ENCODE assay signal across 9 cellular contexts in the genomic region with DNA sequence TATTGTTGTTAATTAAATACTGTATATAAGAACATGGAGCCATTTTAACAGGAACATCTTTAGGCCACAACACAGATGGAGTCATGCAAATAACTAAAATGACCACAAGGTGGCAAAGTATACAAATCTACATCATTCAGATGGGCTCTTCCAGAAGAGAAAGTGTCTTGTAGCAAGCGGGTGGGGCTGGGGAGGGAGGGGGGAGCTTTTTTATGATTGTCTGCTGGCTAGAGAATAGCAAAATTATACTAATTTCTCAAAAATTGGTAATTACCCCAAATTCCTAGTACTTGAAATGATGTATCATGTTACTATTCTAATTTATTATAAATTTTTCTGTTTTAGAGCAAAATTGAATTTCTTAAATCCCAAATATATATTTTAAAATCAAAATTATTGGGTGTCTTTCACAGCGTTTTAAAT.
DNase-seq lines count a peak whose midpoint lies in the region; ATAC-seq, FAIRE-seq and TF ChIP-seq lines count a peak whose summit lies in the region.
"Had no signal": no experiment of that assay in that cellular context is flagged by ENCODE, and none has a peak within 500 bp of the region (broad histone marks: within the 10 kb centered on the region; RNA-seq: fewer than 3 reads in every experiment).

No MANE protein-coding gene starts in this region.

- intact Hi-C loops in Right ventricle myocardium superior (cut with DNase I) = loop anchor here (2.0 to 10.0 kb wide), 2 partner anchors 456 to 666 kb away; no protein-coding TSS in a partner anchor
- intact Hi-C loops in sciatic nerve (cut with DNase I) = loop anchor here (10.0 kb wide), 1 partner anchor 456 kb away; no protein-coding TSS in a partner anchor

- FAIRE-seq in GM18507 (lab: Jason Lieb, UNC) (peak; percentile 80), TTC549 (lab: Jason Lieb, UNC) (peak; percentile 78)
- FAIRE-seq: G401.6 had no signal

- peak; percentile 83 for ATAC-seq in HG02938 (IDR thresholded peaks at IDR 0.05; ENCODE audit: unreplicated experiment)
- ATAC-seq in Right ventricle myocardium superior (ENCODE audit: poor library complexity) = peak; percentile 77
- ATAC-seq in sciatic nerve = peak; percentile 81
- ATAC-seq in activated CD4-positive, CD25-positive, alpha-beta regulatory T cell treated with anti-CD3 and anti-CD28 coated beads, Interleukin-2, amount 50 U/mL, for 24 hours = no peak

- peak; percentile 78 for TF ChIP-seq CTCF in 22Rv1 (IDR thresholded peaks at IDR 0.05)

- H3K27ac ChIP-seq in 22Rv1 = no peak overlapping the region

- peak; percentile 20 for DNase-seq in GM18507 (ENCODE audit: extremely low spot score, insufficient read length, low read depth)
- peak; percentile 26 to 50 for DNase-seq in NCI-H1930 (lab: John Stamatoyannopoulos, UW)
- no peak for DNase-seq in Right ventricle myocardium superior
- no peak for DNase-seq in sciatic nerve (ENCODE audit: low spot score)

Comparison
In these comparisons a context has a peak if more than half of its experiments do, and no peak if none do; other contexts are left out.
1. DNase-seq: peak in GM18507 (single experiment) and NCI-H1930 (2 of 2); none in Right ventricle myocardium superior (single experiment) and sciatic nerve (single experiment).
2. ATAC-seq: peak in HG02938 (single experiment), Right ventricle myocardium superior (single experiment) and sciatic nerve (single experiment); none in activated CD4-positive, CD25-positive, alpha-beta regulatory T cell treated with anti-CD3 and anti-CD28 coated beads, Interleukin-2, amount 50 U/mL, for 24 hours (0 of 2).